ENCODE assay signal across 11 cellular contexts in the genomic region with DNA sequence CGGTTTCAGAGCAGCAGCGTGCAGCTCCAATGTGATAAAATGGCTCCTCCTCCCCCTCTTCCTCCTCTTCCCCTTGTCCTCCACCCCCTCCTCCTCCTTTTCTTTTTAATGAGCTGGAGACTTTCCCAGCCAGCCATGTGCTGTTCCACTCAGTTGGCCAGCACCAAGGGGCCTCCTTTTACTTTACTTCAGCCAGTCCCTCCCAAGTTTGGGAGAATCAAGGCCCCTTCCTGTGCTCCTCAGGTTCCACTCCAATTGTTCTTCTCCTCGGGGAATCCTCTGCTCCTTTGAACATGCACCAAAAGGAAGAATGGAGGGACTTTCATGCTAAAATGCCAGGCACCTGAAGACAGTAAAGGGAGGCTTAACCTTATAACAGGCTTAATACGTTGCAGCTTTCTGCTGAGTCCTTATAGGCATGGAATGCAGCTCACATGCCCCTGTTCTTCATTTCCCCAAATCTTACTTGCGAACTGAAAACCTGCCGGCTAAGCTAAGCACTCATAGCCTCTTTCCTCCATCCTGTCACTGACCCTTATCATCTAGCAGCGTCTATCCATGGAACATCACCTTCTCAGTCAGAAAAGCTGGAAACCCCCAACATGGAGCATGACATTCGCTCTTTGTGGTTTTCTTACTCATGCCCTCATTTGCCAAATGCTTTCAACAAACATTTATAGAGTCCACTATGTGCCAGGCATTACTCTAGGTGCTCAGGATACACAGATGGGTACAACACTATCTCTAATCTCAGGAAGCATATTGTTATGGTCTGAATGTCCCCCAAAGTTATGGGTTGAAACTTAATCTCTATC.
DNase-seq lines count a peak whose midpoint lies in the region; ATAC-seq lines count a peak whose summit lies in the region.
"Had no signal": no experiment of that assay in that cellular context is flagged by ENCODE, and none has a peak within 500 bp of the region (broad histone marks: within the 10 kb centered on the region; RNA-seq: fewer than 3 reads in every experiment).

No MANE protein-coding gene starts in this region.

- peaks cover 13% of the 10 kb centered on the region; the same call in 1 of the 2 replicates for H3K4me1 ChIP-seq in iPS-20b (ENCODE audit: insufficient read depth, low read length)

- H3K4me3 ChIP-seq in iPS-20b (ENCODE audit: low read length), result peak overlapping the region; percentile 46; the same call in 1 of the 2 replicates

- H3K4me3 Mint-ChIP-seq in activated T-cell treated with anti-CD3 and anti-CD28 coated beads, Interleukin-2, amount 50 U/mL, for 4 hours, result no peak overlapping the region
- H3K4me3 Mint-ChIP-seq: dendritic cell treated with granulocyte-macrophage colony-stimulating factor and Interleukin-4, amounts not matched to agents 40 ng/mL and 50 ng/mL, for 4 days had no signal

- DNase-seq in A172 (ENCODE audit: low spot score), result peak; percentile 69
- DNase-seq in G401 (ENCODE audit: low spot score), result peak; percentile 19
- DNase-seq in RPMI7951 (ENCODE audit: low read depth), result peak; percentile 65
- DNase-seq in left lobe of liver (ENCODE audit: low spot score), result no peak
- no peak for DNase-seq in activated T-cell treated with anti-CD3 and anti-CD28 coated beads, Interleukin-2, amount 50 U/mL, for 4 hours
- DNase-seq in NCI-H748 treated with DMSO at 0.1 percent for 48 hours (lab: John Stamatoyannopoulos, UW), result no peak
- no peak for DNase-seq in CD1c-positive myeloid dendritic cell (ENCODE audit: extremely low spot score)
- DNase-seq: activated effector memory CD4-positive, alpha-beta T cell treated with anti-CD3 and anti-CD28 coated beads, Interleukin-2, amount 50 U/mL, for 16 hours; DMS153 had no signal

- peak overlapping the region; percentile 43; the same call in 1 of the 2 replicates for H3K9ac ChIP-seq in iPS-20b (ENCODE audit: low read depth, low read length)

- H3K4me1 Mint-ChIP-seq in activated T-cell treated with anti-CD3 and anti-CD28 coated beads, Interleukin-2, amount 50 U/mL, for 4 hours (ENCODE audit: low read depth), result no peaks in the 10 kb centered on the region

- H3K27ac ChIP-seq in iPS-20b (ENCODE audit: low read length), result peak overlapping the region; percentile 53

- no peaks in the 10 kb centered on the region for H3K27me3 ChIP-seq in iPS-20b (ENCODE audit: insufficient read depth, low read length)

- peaks cover 9% of the 10 kb centered on the region for H3K27me3 Mint-ChIP-seq in activated T-cell treated with anti-CD3 and anti-CD28 coated beads, Interleukin-2, amount 50 U/mL, for 4 hours (ENCODE audit: low read depth)

- H3K9me3 Mint-ChIP-seq in activated T-cell treated with anti-CD3 and anti-CD28 coated beads, Interleukin-2, amount 50 U/mL, for 4 hours, result peaks cover 13% of the 10 kb centered on the region

- H3K36me3 ChIP-seq in iPS-20b (ENCODE audit: insufficient read depth, low read depth, low read length), result no peaks in the 10 kb centered on the region

- H3K36me3 Mint-ChIP-seq in activated T-cell treated with anti-CD3 and anti-CD28 coated beads, Interleukin-2, amount 50 U/mL, for 4 hours (ENCODE audit: insufficient read depth), result no peaks in the 10 kb centered on the region

- ATAC-seq in left lobe of liver, result no peak
- ATAC-seq in activated T-cell treated with anti-CD3 and anti-CD28 coated beads, Interleukin-2, amount 50 U/mL, for 4 hours, result no peak

- H3K9me3 ChIP-seq in iPS-20b (ENCODE audit: insufficient read depth, low read depth, low read length), result peaks cover 16% of the 10 kb centered on the region

- in situ Hi-C loops in G401 (cut with HindIII; ENCODE audit: low sequenced_read_pairs), result no loop called here

Comparison
In these comparisons a context has a peak if more than half of its experiments do, and no peak if none do; other contexts are left out.
1. DNase-seq: peak in A172 (single experiment), G401 (single experiment) and RPMI7951 (single experiment); none in left lobe of liver (single experiment), activated T-cell treated with anti-CD3 and anti-CD28 coated beads, Interleukin-2, amount 50 U/mL, for 4 hours (single experiment), NCI-H748 treated with DMSO at 0.1 percent for 48 hours (single experiment) and CD1c-positive myeloid dendritic cell (single experiment).